ENCODE assay signal across 11 cellular contexts in genomic region chr6:33076406-33076934, GRCh38. TPM values are rescaled to one million over a fixed set of nuclear protein-coding genes. Genes with fewer than 3 reads are reported as not detected.
A peak's percentile ranks its signal among the peaks of the same experiment; 100 is the strongest.
DNase-seq lines count a peak whose midpoint lies in the region; ATAC-seq and TF ChIP-seq lines count a peak whose summit lies in the region.
"Had no signal": no experiment of that assay in that cellular context is flagged by ENCODE, and none has a peak within 500 bp of the region (broad histone marks: within the 10 kb centered on the region; RNA-seq: fewer than 3 reads in every experiment).

No MANE protein-coding gene starts in this region.

- H3K4me3 Mint-ChIP-seq in T-helper 2 cell treated with Interferon-gamma antibody and Interleukin-4, amounts not matched to agents 5 μg/mL and 100 μg/mL, for 36 hours: peak overlapping the region; percentile 86
- H3K4me3 Mint-ChIP-seq in immature natural killer cell: peak overlapping the region; percentile 87 to 96 (median 89)
- H3K4me3 Mint-ChIP-seq: neural crest cell had no signal

- H2AFZ ChIP-seq in OCI-LY3 (ENCODE audit: low read depth, low read length): no peak overlapping the region

- peak overlapping the region; percentile 92 for H3K4me2 ChIP-seq in OCI-LY3 (ENCODE audit: low read length)

- WGBS in stomach, 5 donors: 67 to 81% (median 74%) methylated on average over 3 of the region's 3 CpGs

- peaks cover 49% of the 10 kb centered on the region for H3K4me1 Mint-ChIP-seq in T-helper 2 cell treated with Interferon-gamma antibody and Interleukin-4, amounts not matched to agents 5 μg/mL and 100 μg/mL, for 36 hours (ENCODE audit: low read depth)
- peaks cover 75 to 92% of the 10 kb centered on the region in 2 donors for H3K4me1 Mint-ChIP-seq in immature natural killer cell

- peak overlapping the region; percentile 51 for H3K27ac Mint-ChIP-seq in T-helper 2 cell treated with Interferon-gamma antibody and Interleukin-4, amounts not matched to agents 5 μg/mL and 100 μg/mL, for 36 hours
- peak overlapping the region; percentile 82 to 94 (median 89) for H3K27ac Mint-ChIP-seq in immature natural killer cell

- ATAC-seq in HG03039 (IDR thresholded peaks at IDR 0.05; ENCODE audit: unreplicated experiment): no peak

- H3K27me3 ChIP-seq in OCI-LY3 (ENCODE audit: low read depth, low read length): no peaks in the 10 kb centered on the region
- H3K27me3 ChIP-seq in stomach: no peaks in the 10 kb centered on the region
- H3K27me3 ChIP-seq: cardiac muscle cell had no signal

- peaks cover 3% of the 10 kb centered on the region for H3K36me3 Mint-ChIP-seq in T-helper 2 cell treated with Interferon-gamma antibody and Interleukin-4, amounts not matched to agents 5 μg/mL and 100 μg/mL, for 36 hours (ENCODE audit: low read depth)
- H3K36me3 Mint-ChIP-seq in immature natural killer cell: no peaks in the 10 kb centered on the region

- no peak for TF ChIP-seq EP300 in stomach (IDR thresholded peaks at IDR 0.05)

- H3K4me3 ChIP-seq in OCI-LY3 (ENCODE audit: low read length): peak overlapping the region; percentile 100
- H3K4me3 ChIP-seq in stomach: peak overlapping the region; percentile 31 to 53 (median 37)
- H3K4me3 ChIP-seq: cardiac muscle cell had no signal

- H3K79me2 ChIP-seq in OCI-LY3 (ENCODE audit: low read length): peaks cover 89% of the 10 kb centered on the region

- H3K36me3 ChIP-seq in OCI-LY3 (replicated peaks; ENCODE audit: low read depth, low read length): peaks cover 37% of the 10 kb centered on the region
- no peaks in the 10 kb centered on the region for H3K36me3 ChIP-seq in stomach
- H3K36me3 ChIP-seq: cardiac muscle cell had no signal

- TF ChIP-seq POLR2A in stomach (IDR thresholded peaks at IDR 0.05): no peak

- no peaks in the 10 kb centered on the region for H3K9me3 ChIP-seq in OCI-LY3 (ENCODE audit: insufficient read depth, low read length)
- H3K9me3 ChIP-seq in stomach: no peaks in the 10 kb centered on the region

- H4K20me1 ChIP-seq in OCI-LY3 (ENCODE audit: insufficient read depth, low read length): peaks cover 38% of the 10 kb centered on the region

- peaks cover 3% of the 10 kb centered on the region for H3K27me3 Mint-ChIP-seq in T-helper 2 cell treated with Interferon-gamma antibody and Interleukin-4, amounts not matched to agents 5 μg/mL and 100 μg/mL, for 36 hours (ENCODE audit: low read depth)
- peaks cover 0 to 5% (median 0%) of the 10 kb centered on the region in 3 donors for H3K27me3 Mint-ChIP-seq in immature natural killer cell (ENCODE audit: low read depth in 3 of 3)

- peak overlapping the region; percentile 99 for H3K9ac ChIP-seq in OCI-LY3 (ENCODE audit: low read length)

- H3K9me3 Mint-ChIP-seq in T-helper 2 cell treated with Interferon-gamma antibody and Interleukin-4, amounts not matched to agents 5 μg/mL and 100 μg/mL, for 36 hours: no peaks in the 10 kb centered on the region
- no peaks in the 10 kb centered on the region for H3K9me3 Mint-ChIP-seq in immature natural killer cell
- H3K9me3 Mint-ChIP-seq: neural crest cell had no signal

- TF ChIP-seq CTCF in OCI-LY3 (IDR thresholded peaks at IDR 0.05; ENCODE audit: low read depth, low read length) (no peak), stomach (IDR thresholded peaks at IDR 0.05) (no peak)

- H3K4me1 ChIP-seq in OCI-LY3 (ENCODE audit: low read length) (peaks cover 36% of the 10 kb centered on the region), stomach (peaks cover 0 to 46% (median 15%) of the 10 kb centered on the region in 4 donors)

- no peak for DNase-seq in T-helper 2 cell treated with Interferon-gamma antibody and Interleukin-4, amounts not matched to agents 5 μg/mL and 100 μg/mL, for 36 hours (ENCODE audit: low spot score)
- DNase-seq in T-helper 2 cell (no peak), immature natural killer cell (no peak), stomach (no peak), iPS-NIHi11 (ENCODE audit: low spot score) (no peak), NCI-H2196 treated with DMSO at 0.1 percent for 48 hours (lab: John Stamatoyannopoulos, UW; ENCODE audit: unreplicated experiment) (no peak)
- DNase-seq: NCI-H187 had no signal

- peak overlapping the region; percentile 97 for H3K27ac ChIP-seq in OCI-LY3 (ENCODE audit: low read length)
- H3K27ac ChIP-seq in stomach: peak overlapping the region; percentile 53 to 88 (median 70)
- H3K27ac ChIP-seq: cardiac muscle cell had no signal

- intact Hi-C loops in stomach (cut with DNase I; ENCODE audit: low total_unique reads): no loop called here

RNA-seq across cellular contexts. Expression of gene HLA-DPB1, which starts 0.7 kb away (rescaled TPM):
- polyA plus RNA-seq in immature natural killer cell: 100 to 1,000 TPM; 183 to 353 (median 296) TPM
- 10 to 100 TPM in 4 of 5 donors, not detected in 1; 10.7 to 46.6 (median 31.9) TPM for total RNA-seq in stomach
- polyA plus RNA-seq in stomach: 10 to 100 TPM; 48.3 to 62.2 (median 51.1) TPM

RNA-seq across cellular contexts. Expression of gene HLA-DPA1, which starts 3.0 kb away (rescaled TPM):
- 100 to 1,000 TPM; 173 to 252 (median 202) TPM for polyA plus RNA-seq in immature natural killer cell
- 100 to 1,000 TPM in 1 of 5 donors, 10 to 100 TPM in 3, under 1 TPM in 1; 0.29 to 171 (median 39.7) TPM for total RNA-seq in stomach
- 10 to 100 TPM; 14.3 to 34.1 (median 23.3) TPM for polyA plus RNA-seq in stomach

Comparison
In these comparisons a context has a peak if more than half of its experiments do, and no peak if none do; other contexts are left out.
1. RNA of gene HLA-DPA1, which starts 3.0 kb away (polyA plus RNA-seq): 173 to 252 TPM in immature natural killer cell; 14.3 to 34.1 TPM in stomach; every median in the first group is over 4 times any median in the second.